1 cellular context compared by ENCODE assay signal in the genomic region with DNA sequence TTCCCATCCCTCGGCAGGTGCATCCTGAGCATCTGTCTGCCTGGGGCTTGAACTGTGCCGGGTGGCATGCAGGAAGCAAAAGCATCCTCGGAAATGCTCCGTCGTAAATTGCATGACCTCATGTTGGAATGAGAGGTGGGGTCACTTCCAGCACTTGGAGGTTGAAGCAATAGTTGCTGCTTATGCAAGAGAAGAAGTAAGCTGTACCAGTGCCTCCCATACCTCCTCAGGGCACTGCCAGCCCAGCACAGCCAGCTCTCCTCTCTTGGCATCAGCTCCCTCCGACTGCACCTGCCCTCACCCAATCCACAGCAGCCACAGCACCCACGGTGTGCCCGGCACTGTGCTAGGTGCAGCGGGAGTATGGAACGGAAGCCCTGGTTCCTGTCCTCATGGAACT.
TF ChIP-seq lines count a peak whose summit lies in the region.

No MANE protein-coding gene starts in this region.

TF ChIP-seq in A549, 52 proteins besides CTCF, POLR2A, EP300 and RAD21:
- TF ChIP-seq, protein P1, sequence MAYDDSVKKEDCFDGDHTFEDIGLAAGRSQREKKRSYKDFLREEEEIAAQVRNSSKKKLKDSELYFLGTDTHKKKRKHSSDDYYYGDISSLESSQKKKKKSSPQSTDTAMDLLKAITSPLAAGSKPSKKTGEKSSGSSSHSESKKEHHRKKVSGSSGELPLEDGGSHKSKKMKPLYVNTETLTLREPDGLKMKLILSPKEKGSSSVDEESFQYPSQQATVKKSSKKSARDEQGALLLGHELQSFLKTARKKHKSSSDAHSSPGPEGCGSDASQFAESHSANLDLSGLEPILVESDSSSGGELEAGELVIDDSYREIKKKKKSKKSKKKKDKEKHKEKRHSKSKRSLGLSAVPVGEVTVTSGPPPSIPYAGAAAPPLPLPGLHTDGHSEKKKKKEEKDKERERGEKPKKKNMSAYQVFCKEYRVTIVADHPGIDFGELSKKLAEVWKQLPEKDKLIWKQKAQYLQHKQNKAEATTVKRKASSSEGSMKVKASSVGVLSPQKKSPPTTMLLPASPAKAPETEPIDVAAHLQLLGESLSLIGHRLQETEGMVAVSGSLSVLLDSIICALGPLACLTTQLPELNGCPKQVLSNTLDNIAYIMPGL (CRISPR knock-in tag; IDR thresholded peaks at IDR 0.05; ENCODE audit: borderline replicate concordance): no peak
- no peak for TF ChIP-seq CHD4 (IDR thresholded peaks at IDR 0.05; ENCODE audit: borderline replicate concordance)
TF ChIP-seq in A549: peak in this region for 0.
